In genomic region chr16:77273-77806, GRCh38 we compare ENCODE assay signal across 1 cellular context.
A peak's percentile ranks its signal among the peaks of the same experiment; 100 is the strongest.
TF ChIP-seq lines count a peak whose summit lies in the region.

No MANE protein-coding gene starts in this region.

TF ChIP-seq in HepG2, 621 proteins besides CTCF, POLR2A, EP300 and RAD21 (continues in another document):
- TF ChIP-seq ZNF496 (CRISPR knock-in tag; IDR thresholded peaks at IDR 0.05; ENCODE audit: insufficient replicate concordance): no peak
- no peak for TF ChIP-seq GMEB2 (CRISPR knock-in tag; IDR thresholded peaks at IDR 0.05; ENCODE audit: low read depth)
- TF ChIP-seq KLF11 (CRISPR knock-in tag; IDR thresholded peaks at IDR 0.05): no peak
- 0 out of 2 replicates have a peak, but pooled peaks have one; percentile 16 for TF ChIP-seq ZNF776 (CRISPR knock-in tag; IDR thresholded peaks at IDR 0.05)
- no peak for TF ChIP-seq SUZ12 (IDR thresholded peaks at IDR 0.05; ENCODE audit: low read depth, low read length)
- 0 out of 2 replicates have a peak, but pooled peaks have one; percentile 48 for TF ChIP-seq ZNF274 (CRISPR knock-in tag; IDR thresholded peaks at IDR 0.05)
- TF ChIP-seq ZNF414 (CRISPR knock-in tag; IDR thresholded peaks at IDR 0.05): no peak
- TF ChIP-seq HNF4G (IDR thresholded peaks at IDR 0.05; ENCODE audit: borderline replicate concordance, low read depth, low read length): no peak
- no peak for TF ChIP-seq HNF4G (CRISPR knock-in tag; IDR thresholded peaks at IDR 0.05; ENCODE audit: borderline replicate concordance, low read depth)
- TF ChIP-seq ZNF335 (CRISPR knock-in tag; IDR thresholded peaks at IDR 0.05): no peak
- TF ChIP-seq PRDM4 (CRISPR knock-in tag; IDR thresholded peaks at IDR 0.05; ENCODE audit: borderline replicate concordance): no peak
- 0 out of 2 replicates have a peak, but pooled peaks have one; percentile 29 for TF ChIP-seq ZNF337 (CRISPR knock-in tag; IDR thresholded peaks at IDR 0.05; ENCODE audit: borderline replicate concordance, low read depth)
- TF ChIP-seq NFAT5 (CRISPR knock-in tag; IDR thresholded peaks at IDR 0.05): no peak
- TF ChIP-seq ZNF616 (CRISPR knock-in tag; IDR thresholded peaks at IDR 0.05; ENCODE audit: low read depth): no peak
- TF ChIP-seq ZNF468 (CRISPR knock-in tag; IDR thresholded peaks at IDR 0.05): peak; percentile 26; the same call in 1 of the 2 replicates
- TF ChIP-seq PRPF4 (IDR thresholded peaks at IDR 0.05; ENCODE audit: low read depth, low read length, poor library complexity, severe bottlenecking): no peak
- no peak for TF ChIP-seq ZNF407 (CRISPR knock-in tag; IDR thresholded peaks at IDR 0.05; ENCODE audit: not compliant biosample characterization)
- TF ChIP-seq ZNF598 (CRISPR knock-in tag; IDR thresholded peaks at IDR 0.05; ENCODE audit: borderline replicate concordance): no peak
- TF ChIP-seq NFYC (CRISPR knock-in tag; IDR thresholded peaks at IDR 0.05): no peak
- no peak for TF ChIP-seq MEF2D (CRISPR knock-in tag; IDR thresholded peaks at IDR 0.05)
- TF ChIP-seq ZNF10 (CRISPR knock-in tag; IDR thresholded peaks at IDR 0.05; ENCODE audit: borderline replicate concordance, low read depth): no peak
- TF ChIP-seq FOXA3 (CRISPR knock-in tag; IDR thresholded peaks at IDR 0.05): no peak
- TF ChIP-seq SP140L (CRISPR knock-in tag; IDR thresholded peaks at IDR 0.05; ENCODE audit: borderline replicate concordance): no peak
- TF ChIP-seq REXO4 (CRISPR knock-in tag; IDR thresholded peaks at IDR 0.05; ENCODE audit: borderline replicate concordance): no peak
- no peak for TF ChIP-seq ZNF615 (CRISPR knock-in tag; IDR thresholded peaks at IDR 0.05; ENCODE audit: borderline replicate concordance)
- 0 out of 2 replicates have a peak, but pooled peaks have one; percentile 6 for TF ChIP-seq TAF1 (CRISPR knock-in tag; IDR thresholded peaks at IDR 0.05)
- TF ChIP-seq ZNF260 (CRISPR knock-in tag; IDR thresholded peaks at IDR 0.05; ENCODE audit: borderline replicate concordance, low read depth): no peak
- no peak for TF ChIP-seq ZNF710 (CRISPR knock-in tag; IDR thresholded peaks at IDR 0.05; ENCODE audit: borderline replicate concordance)
- TF ChIP-seq TBX3 (IDR thresholded peaks at IDR 0.05; ENCODE audit: borderline replicate concordance): no peak
- no peak for TF ChIP-seq SRSF9 (IDR thresholded peaks at IDR 0.05; ENCODE audit: borderline replicate concordance, insufficient read depth, low read depth, low read length, poor library complexity, severe bottlenecking)
- TF ChIP-seq HES4 (CRISPR knock-in tag; IDR thresholded peaks at IDR 0.05; ENCODE audit: borderline replicate concordance): no peak
- TF ChIP-seq ZFP1 (CRISPR knock-in tag; IDR thresholded peaks at IDR 0.05): no peak
- no peak for TF ChIP-seq ZNF20 (CRISPR knock-in tag; IDR thresholded peaks at IDR 0.05)
- TF ChIP-seq KAT7 (CRISPR knock-in tag; IDR thresholded peaks at IDR 0.05; ENCODE audit: borderline replicate concordance): no peak
- no peak for TF ChIP-seq SATB2 (CRISPR knock-in tag; IDR thresholded peaks at IDR 0.05)
- TF ChIP-seq PREB (CRISPR knock-in tag; IDR thresholded peaks at IDR 0.05): no peak
- no peak for TF ChIP-seq MYC (CRISPR knock-in tag; IDR thresholded peaks at IDR 0.05; ENCODE audit: borderline replicate concordance)
- TF ChIP-seq NFE2L2 (IDR thresholded peaks at IDR 0.05; ENCODE audit: low read length): no peak
